34 cellular contexts compared by ENCODE assay signal in genomic region chr9:115335441-115335840, GRCh38.
"Had no signal": no experiment of that assay in that cellular context is flagged by ENCODE, and none has a peak within 500 bp of the region (broad histone marks: within the 10 kb centered on the region; RNA-seq: fewer than 3 reads in every experiment).

No MANE protein-coding gene starts in this region.

- DNase-seq: Karpas-422, Kasumi-1, KG1, MG63, MM.1S, MV-4-11, NCI-H1048, NCI-H1092, NCI-H1092 treated with DMSO at 0.1 percent for 48 hours, NCI-H1105, NCI-H1105 treated with DMSO at 0.1 percent for 48 hours, NCI-H1417, NCI-H1417 treated with DMSO at 0.1 percent for 48 hours, NCI-H1436, NCI-H1436 treated with DMSO at 0.1 percent for 48 hours, NCI-H146, NCI-H1694, NCI-H1694 treated with DMSO at 0.1 percent for 48 hours, NCI-H187, NCI-H187 treated with DMSO at 0.1 percent for 48 hours, NCI-H1930, NCI-H2029, NCI-H2029 treated with DMSO at 0.1 percent for 48 hours, NCI-H2081, NCI-H2081 treated with DMSO at 0.1 percent for 48 hours, NCI-H2107, NCI-H2171, NCI-H2171 treated with DMSO at 0.1 percent for 48 hours, NCI-H2227 treated with DMSO at 0.1 percent for 48 hours, NCI-H226, NCI-H345, NCI-H446, NCI-H446 treated with DMSO at 0.1 percent for 48 hours, NCI-H510A had no signal
